Comparison of ENCODE assay signal across 11 cellular contexts in the genomic region with DNA sequence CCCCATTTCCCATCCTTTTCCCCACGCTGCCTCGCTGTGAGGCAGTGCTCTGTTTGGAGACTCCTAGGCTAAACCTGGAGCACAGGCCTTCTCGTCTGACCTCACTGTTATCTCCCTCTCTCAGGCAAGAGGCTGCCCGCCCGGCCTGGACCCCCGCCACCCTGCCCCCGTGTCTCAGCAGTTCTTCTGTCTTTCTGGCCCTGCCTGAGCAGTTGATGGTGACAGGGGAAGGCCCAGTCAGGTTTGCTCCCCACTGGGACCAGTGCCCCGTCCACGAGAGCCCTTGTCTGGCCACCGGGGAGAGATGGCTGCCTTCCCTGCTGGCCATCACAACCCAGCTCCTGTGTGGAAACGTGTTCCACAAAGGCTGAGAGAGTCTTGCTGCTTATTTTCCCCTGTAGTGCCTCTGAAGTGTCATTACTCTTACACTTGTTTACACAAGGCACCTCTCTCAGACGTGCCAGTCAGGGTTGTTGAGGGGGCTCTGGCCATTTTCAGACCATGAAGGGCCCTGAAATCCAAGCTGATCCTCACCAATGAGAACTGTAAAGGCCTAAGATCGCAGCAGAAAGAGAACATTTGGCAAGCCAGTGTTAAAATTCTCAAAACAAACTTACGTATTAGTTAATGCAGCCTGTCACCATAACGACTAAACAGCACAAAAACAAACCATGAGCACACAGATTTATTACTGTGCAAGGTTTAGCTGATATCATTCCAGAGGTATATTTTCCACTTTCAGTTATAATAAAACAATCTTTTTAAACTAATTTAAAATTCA.
A peak's percentile ranks its signal among the peaks of the same experiment; 100 is the strongest.
DNase-seq lines count a peak whose midpoint lies in the region; ATAC-seq and TF ChIP-seq lines count a peak whose summit lies in the region.
"Had no signal": no experiment of that assay in that cellular context is flagged by ENCODE, and none has a peak within 500 bp of the region (broad histone marks: within the 10 kb centered on the region; RNA-seq: fewer than 3 reads in every experiment).

No MANE protein-coding gene starts in this region.

- no peaks in the 10 kb centered on the region for H3K9me3 Mint-ChIP-seq in CD4-positive, alpha-beta memory T cell
- H3K9me3 Mint-ChIP-seq: activated naive CD4-positive, alpha-beta T cell treated with anti-CD3 and anti-CD28 coated beads, Interleukin-2, amount 10 ng/mL, durations not matched to agents 7 days and 5 days had no signal

- H3K36me3 ChIP-seq in Peyer's patch = no peaks in the 10 kb centered on the region
- H3K36me3 ChIP-seq in thoracic aorta = no peaks in the 10 kb centered on the region
- H3K36me3 ChIP-seq in CD4-positive, alpha-beta memory T cell (ENCODE audit: insufficient read depth, low read length) = no peaks in the 10 kb centered on the region
- H3K36me3 ChIP-seq: neutrophil had no signal

- H3K27me3 ChIP-seq in Peyer's patch (no peaks in the 10 kb centered on the region), thoracic aorta (replicated peaks; ENCODE audit: insufficient read depth) (no peaks in the 10 kb centered on the region)
- H3K27me3 ChIP-seq in CD4-positive, alpha-beta memory T cell (ENCODE audit: insufficient read depth, low read length) = no peaks in the 10 kb centered on the region
- H3K27me3 ChIP-seq: neutrophil had no signal

- DNase-seq in Peyer's patch = peak in 2 of 3 donors; percentile 43 to 50
- peak; percentile 90 to 92 for DNase-seq in erythroblast (lab: John Stamatoyannopoulos, UW)
- peak; percentile 77 for DNase-seq in mesenteric fat pad (ENCODE audit: low spot score)
- no peak for DNase-seq in thoracic aorta (ENCODE audit: low spot score)
- DNase-seq in putamen (ENCODE audit: low spot score) = no peak
- no peak for DNase-seq in GM19240 (ENCODE audit: insufficient read length, low spot score)
- no peak for DNase-seq in CD4-positive, alpha-beta memory T cell
- DNase-seq: activated naive CD4-positive, alpha-beta T cell treated with anti-CD3 and anti-CD28 coated beads, Interleukin-2, amount 10 ng/mL, durations not matched to agents 7 days and 5 days; NCI-H146 had no signal

- CTCF ChIA-PET in CD4-positive, alpha-beta memory T cell (lab: Charles Lee; ENCODE audit: partially characterized antibody) = no interaction called here

- H3K9me3 ChIP-seq in Peyer's patch = no peaks in the 10 kb centered on the region
- H3K9me3 ChIP-seq in thoracic aorta = no peaks in the 10 kb centered on the region
- H3K9me3 ChIP-seq in CD4-positive, alpha-beta memory T cell (ENCODE audit: control insufficient read depth in 1 of 2, low read length in 2 of 2) = no peaks in the 10 kb centered on the region
- H3K9me3 ChIP-seq: neutrophil had no signal

- H3K4me3 Mint-ChIP-seq in CD4-positive, alpha-beta memory T cell = no peak overlapping the region
- H3K4me3 Mint-ChIP-seq: activated naive CD4-positive, alpha-beta T cell treated with anti-CD3 and anti-CD28 coated beads, Interleukin-2, amount 10 ng/mL, durations not matched to agents 7 days and 5 days had no signal

- peak overlapping the region in 1 of 7 donors; percentile 78 for H3K27ac Mint-ChIP-seq in CD4-positive, alpha-beta memory T cell
- H3K27ac Mint-ChIP-seq: activated naive CD4-positive, alpha-beta T cell treated with anti-CD3 and anti-CD28 coated beads, Interleukin-2, amount 10 ng/mL, durations not matched to agents 7 days and 5 days had no signal

- H3K4me1 Mint-ChIP-seq in CD4-positive, alpha-beta memory T cell = no peaks in the 10 kb centered on the region
- H3K4me1 Mint-ChIP-seq: activated naive CD4-positive, alpha-beta T cell treated with anti-CD3 and anti-CD28 coated beads, Interleukin-2, amount 10 ng/mL, durations not matched to agents 7 days and 5 days had no signal

- ATAC-seq in thoracic aorta (ENCODE audit: insufficient number of reproducible peaks, low FRiP score, low read depth) = peak; percentile 75
- no peak for ATAC-seq in HG03457 (IDR thresholded peaks at IDR 0.05; ENCODE audit: unreplicated experiment)

- H3K27ac ChIP-seq in Peyer's patch (peak overlapping the region; percentile 18 to 87 (median 45)), thoracic aorta (peak overlapping the region; percentile 89 to 96)
- H3K27ac ChIP-seq in CD4-positive, alpha-beta memory T cell (ENCODE audit: low read depth, low read length) = no peak overlapping the region
- H3K27ac ChIP-seq: neutrophil had no signal

- H3K36me3 Mint-ChIP-seq in CD4-positive, alpha-beta memory T cell = no peaks in the 10 kb centered on the region
- H3K36me3 Mint-ChIP-seq: activated naive CD4-positive, alpha-beta T cell treated with anti-CD3 and anti-CD28 coated beads, Interleukin-2, amount 10 ng/mL, durations not matched to agents 7 days and 5 days had no signal

- peaks cover 1 to 4% of the 10 kb centered on the region in 2 donors for H3K27me3 Mint-ChIP-seq in CD4-positive, alpha-beta memory T cell
- H3K27me3 Mint-ChIP-seq: activated naive CD4-positive, alpha-beta T cell treated with anti-CD3 and anti-CD28 coated beads, Interleukin-2, amount 10 ng/mL, durations not matched to agents 7 days and 5 days had no signal

- H3K4me1 ChIP-seq in Peyer's patch (peaks cover 0 to 10% (median 0%) of the 10 kb centered on the region in 4 donors), thoracic aorta (ENCODE audit: control insufficient read depth in 1 of 2, low read depth in 2 of 2) (peaks cover 23 to 61% of the 10 kb centered on the region in 2 donors)
- no peaks in the 10 kb centered on the region for H3K4me1 ChIP-seq in CD4-positive, alpha-beta memory T cell (ENCODE audit: insufficient read depth, low read length)

- POLR2A ChIA-PET in CD4-positive, alpha-beta memory T cell (lab: Charles Lee; ENCODE audit: partially characterized antibody) = no interaction called here

- no peak for TF ChIP-seq CTCF in Peyer's patch (IDR thresholded peaks at IDR 0.05)
- no peak for TF ChIP-seq CTCF in thoracic aorta (IDR thresholded peaks at IDR 0.05)

- H3K4me3 ChIP-seq in Peyer's patch (no peak overlapping the region), thoracic aorta (peak overlapping the region; percentile 31)
- no peak overlapping the region for H3K4me3 ChIP-seq in CD4-positive, alpha-beta memory T cell (ENCODE audit: low read length in 2 of 2)

- TF ChIP-seq POLR2A in Peyer's patch (IDR thresholded peaks at IDR 0.05) (no peak), erythroblast (IDR thresholded peaks at IDR 0.05; ENCODE audit: low read length) (no peak)

- intact Hi-C loops in CD4-positive, alpha-beta memory T cell (cut with micrococcal nuclease) = no loop called here

Comparison
In these comparisons a context has a peak if more than half of its experiments do, and no peak if none do; other contexts are left out.
1. DNase-seq: peak in Peyer's patch (2 of 3), erythroblast (2 of 2) and mesenteric fat pad (single experiment); none in thoracic aorta (single experiment), putamen (single experiment), GM19240 (single experiment) and CD4-positive, alpha-beta memory T cell (0 of 5).